30 cellular contexts compared by ENCODE assay signal in genomic region chr1:24664507-24665033, GRCh38.
"Had no signal": no experiment of that assay in that cellular context is flagged by ENCODE, and none has a peak within 500 bp of the region (broad histone marks: within the 10 kb centered on the region; RNA-seq: fewer than 3 reads in every experiment).

No MANE protein-coding gene starts in this region.

- H3K4me1 ChIP-seq: adrenal gland, body of pancreas, esophagus squamous epithelium had no signal

- H3K27ac ChIP-seq: adrenal gland, body of pancreas, epithelial cell of prostate, esophagus squamous epithelium, WERI-Rb-1 had no signal

- H3K9me3 ChIP-seq: adrenal gland, body of pancreas, esophagus squamous epithelium had no signal

- ATAC-seq: activated CD4-positive, CD25-positive, alpha-beta regulatory T cell treated with anti-CD3 and anti-CD28 coated beads, Interleukin-2, amount 50 U/mL, for 24 hours; activated CD8-positive, alpha-beta T cell treated with anti-CD3 and anti-CD28 coated beads for 36 hours; activated naive CD4-positive, alpha-beta T cell treated with anti-CD3 and anti-CD28 coated beads, Interleukin-2, amount 50 U/mL, for 72 hours; activated T-cell treated with anti-CD3 and anti-CD28 coated beads, Interleukin-2, amount 50 U/mL, for 4 hours; body of pancreas; effector memory CD8-positive, alpha-beta T cell; T-helper 17 cell had no signal

- H3K27me3 ChIP-seq: adrenal gland, body of pancreas, esophagus squamous epithelium had no signal

- H3K9me3 Mint-ChIP-seq: activated B cell treated with CpG ODN at 0.5 μM for 24 hours; activated CD8-positive, alpha-beta T cell treated with anti-CD3 and anti-CD28 coated beads for 36 hours; activated naive CD4-positive, alpha-beta T cell treated with anti-CD3 and anti-CD28 coated beads, Interleukin-2, amount 10 ng/mL, durations not matched to agents 7 days and 5 days; activated naive CD4-positive, alpha-beta T cell treated with anti-CD3 and anti-CD28 coated beads, Interleukin-2, amount 50 U/mL, for 72 hours; activated T-cell treated with anti-CD3 and anti-CD28 coated beads, Interleukin-2, amount 50 U/mL, for 4 hours; activated T-helper 2 cell treated with anti-CD3 and anti-CD28 coated beads, Interferon-gamma antibody, Interleukin-2, Interleukin-4, amounts not matched to agents 10 μg/mL and 5 μg/mL and 100 μg/mL, durations not matched to agents 14 hours and 24 hours and 36 hours; effector memory CD8-positive, alpha-beta T cell; T-helper 2 cell treated with Interferon-gamma antibody and Interleukin-4, amounts not matched to agents 5 μg/mL and 100 μg/mL, for 36 hours had no signal

- H3K4me3 Mint-ChIP-seq: activated B cell treated with CpG ODN at 0.5 μM for 24 hours; activated CD8-positive, alpha-beta T cell treated with anti-CD3 and anti-CD28 coated beads for 36 hours; activated naive CD4-positive, alpha-beta T cell treated with anti-CD3 and anti-CD28 coated beads, Interleukin-2, amount 10 ng/mL, durations not matched to agents 7 days and 5 days; activated T-cell treated with anti-CD3 and anti-CD28 coated beads, Interleukin-2, amount 50 U/mL, for 4 hours; effector memory CD8-positive, alpha-beta T cell; T-helper 17 cell; T-helper 2 cell treated with Interferon-gamma antibody and Interleukin-4, amounts not matched to agents 5 μg/mL and 100 μg/mL, for 36 hours had no signal

- H3K4me3 ChIP-seq: adrenal gland, body of pancreas, esophagus squamous epithelium had no signal

- H3K27ac Mint-ChIP-seq: activated B cell treated with CpG ODN at 0.5 μM for 24 hours; activated CD8-positive, alpha-beta T cell treated with anti-CD3 and anti-CD28 coated beads for 36 hours; activated naive CD4-positive, alpha-beta T cell treated with anti-CD3 and anti-CD28 coated beads, Interleukin-2, amount 10 ng/mL, durations not matched to agents 7 days and 5 days; activated naive CD4-positive, alpha-beta T cell treated with anti-CD3 and anti-CD28 coated beads, Interleukin-2, amount 50 U/mL, for 72 hours; activated T-helper 2 cell treated with anti-CD3 and anti-CD28 coated beads, Interferon-gamma antibody, Interleukin-2, Interleukin-4, amounts not matched to agents 10 μg/mL and 5 μg/mL and 100 μg/mL, durations not matched to agents 14 hours and 24 hours and 36 hours; T-helper 17 cell; T-helper 2 cell treated with Interferon-gamma antibody and Interleukin-4, amounts not matched to agents 5 μg/mL and 100 μg/mL, for 36 hours had no signal

- DNase-seq: activated B cell treated with CpG ODN at 0.5 μM for 24 hours; activated CD4-positive, alpha-beta T cell treated with anti-CD3 and anti-CD28 coated beads for 48 hours; activated CD4-positive, alpha-beta T cell treated with anti-CD3 and anti-CD28 coated beads, Interleukin-2, amount 50 U/mL, for 1 hour; activated CD4-positive, alpha-beta T cell treated with anti-CD3 and anti-CD28 coated beads, Interleukin-2, amount 50 U/mL, for 48 hours; activated CD8-positive, alpha-beta memory T cell treated with anti-CD3 and anti-CD28 coated beads for 24 hours; activated CD8-positive, alpha-beta T cell treated with anti-CD3 and anti-CD28 coated beads for 36 hours; activated effector memory CD4-positive, alpha-beta T cell treated with anti-CD3 and anti-CD28 coated beads, Interleukin-2, amount 50 U/mL, for 16 hours; activated naive CD4-positive, alpha-beta T cell treated with anti-CD3 and anti-CD28 coated beads, Interleukin-2, amount 10 ng/mL, durations not matched to agents 7 days and 5 days; activated T-cell treated with anti-CD3 and anti-CD28 coated beads, Interleukin-2, amount 50 U/mL, for 4 hours; adrenal gland; amygdala; aorta; body of pancreas; caudate nucleus; cortex of kidney; dermis blood vessel endothelial cell; effector CD4-positive, alpha-beta T cell; effector memory CD8-positive, alpha-beta T cell; esophagus squamous epithelium; foreskin fibroblast; head of caudate nucleus; T-helper 1 cell; T-helper 17 cell; T1000; WERI-Rb-1 had no signal

- H3K27me3 Mint-ChIP-seq: activated B cell treated with CpG ODN at 0.5 μM for 24 hours; activated CD8-positive, alpha-beta T cell treated with anti-CD3 and anti-CD28 coated beads for 36 hours; activated naive CD4-positive, alpha-beta T cell treated with anti-CD3 and anti-CD28 coated beads, Interleukin-2, amount 10 ng/mL, durations not matched to agents 7 days and 5 days; effector memory CD8-positive, alpha-beta T cell; T-helper 17 cell had no signal
